ENCODE assay signal across 27 cellular contexts in the genomic region with DNA sequence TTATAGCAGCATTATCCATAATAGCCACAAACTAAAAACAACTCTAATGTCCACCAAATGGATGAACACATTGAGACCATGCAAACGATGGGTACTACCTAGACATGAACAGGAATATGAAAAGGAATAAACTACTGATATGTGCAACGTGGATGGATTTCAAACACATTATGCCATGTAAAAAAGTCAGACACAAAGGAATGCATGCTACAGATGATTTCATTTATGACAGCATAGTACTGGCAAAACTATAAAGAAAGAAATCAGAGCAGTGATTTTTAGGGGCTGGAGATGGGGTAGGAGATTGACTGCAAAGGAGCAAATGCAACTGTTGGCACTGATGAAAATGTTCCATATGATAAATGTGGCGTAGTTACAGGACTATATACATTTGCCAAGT. TPM values are rescaled to one million over a fixed set of nuclear protein-coding genes. Genes with fewer than 3 reads are reported as not detected.
"Had no signal": no experiment of that assay in that cellular context is flagged by ENCODE, and none has a peak within 500 bp of the region (broad histone marks: within the 10 kb centered on the region; RNA-seq: fewer than 3 reads in every experiment).

No MANE protein-coding gene starts in this region.

- H3K4me3 ChIP-seq: neural progenitor cell, ovary, psoas muscle, right lobe of liver, sigmoid colon, suprapubic skin, testis, tibial artery, transverse colon, upper lobe of right lung, uterus had no signal

- H2AFZ ChIP-seq: neural progenitor cell, parathyroid adenoma had no signal

- H3K9ac ChIP-seq: neural progenitor cell, parathyroid adenoma had no signal

- H3K27me3 ChIP-seq: neural progenitor cell, ovary, right lobe of liver, sigmoid colon, suprapubic skin, testis, tibial artery, transverse colon, upper lobe of right lung, uterus had no signal

- H3K79me2 ChIP-seq: parathyroid adenoma had no signal

- DNase-seq: naive thymus-derived CD4-positive, alpha-beta T cell; natural killer cell; occipital lobe; ovary; posterior cingulate gyrus; psoas muscle; right cardiac atrium; right lobe of liver; sigmoid colon; small intestine; stimulated activated CD4-positive, alpha-beta T cell treated with anti-CD3 and anti-CD28 coated beads, Interleukin-15, amount 100 ng/mL, for 24 hours; stimulated activated CD4-positive, alpha-beta T cell treated with anti-CD3 and anti-CD28 coated beads, Interleukin-2, amount 100 ng/mL, for 24 hours; stimulated activated CD4-positive, alpha-beta T cell treated with anti-CD3 and anti-CD28 coated beads, Interleukin-2, amount 100 ng/mL, for 48 hours; stimulated activated CD4-positive, alpha-beta T cell treated with anti-CD3 and anti-CD28 coated beads, Interleukin-4, amount 100 ng/mL, for 24 hours; stimulated activated CD8-positive, alpha-beta memory T cell treated with anti-CD3 and anti-CD28 coated beads, Interleukin-4, amount 100 ng/mL, for 48 hours; stimulated activated naive CD4-positive, alpha-beta T cell; stimulated activated naive CD8-positive, alpha-beta T cell treated with anti-CD3 and anti-CD28 coated beads, Interleukin-15, Interleukin-2, amounts not matched to agents 100 U/mL and 50 U/mL, for 24 hours; substantia nigra; testis; tibial artery; transverse colon; upper lobe of right lung; uterus had no signal

- H3K27ac ChIP-seq: neural progenitor cell, ovary, parathyroid adenoma, psoas muscle, right lobe of liver, sigmoid colon, suprapubic skin, testis, tibial artery, transverse colon, upper lobe of right lung, uterus had no signal

- H3K4me1 ChIP-seq: parathyroid adenoma, psoas muscle, upper lobe of right lung had no signal

- H3K36me3 ChIP-seq: neural progenitor cell, ovary, right lobe of liver, sigmoid colon, suprapubic skin, tibial artery, transverse colon, upper lobe of right lung, uterus had no signal

- H3K9me3 ChIP-seq: ovary, psoas muscle, right lobe of liver, sigmoid colon, suprapubic skin, testis, tibial artery, transverse colon, upper lobe of right lung, uterus had no signal

- H3K4me2 ChIP-seq: neural progenitor cell had no signal

- ATAC-seq: naive thymus-derived CD4-positive, alpha-beta T cell; natural killer cell; psoas muscle; right cardiac atrium; right lobe of liver; stimulated activated memory B cell treated with anti-CD40 and anti-IgM and Interleukin-4, amounts not matched to agents 10 μg/mL and 1 μg/mL and 100 μg/mL, for 72 hours; stimulated activated naive CD8-positive, alpha-beta T cell treated with anti-CD3 and anti-CD28 coated beads, Interleukin-15, Interleukin-2, amounts not matched to agents 100 U/mL and 50 U/mL, for 24 hours; upper lobe of right lung had no signal

RNA-seq across cellular contexts. Expression of a gene that starts 13.4 kb away (rescaled TPM):
- polyA plus RNA-seq: naive thymus-derived CD4-positive, alpha-beta T cell had no signal
